ENCODE assay signal across 17 cellular contexts in genomic region chr12:12520278-12520677, GRCh38.
"Had no signal": no experiment of that assay in that cellular context is flagged by ENCODE, and none has a peak within 500 bp of the region (broad histone marks: within the 10 kb centered on the region; RNA-seq: fewer than 3 reads in every experiment).

No MANE protein-coding gene starts in this region.

- H3K9me3 ChIP-seq: esophagus muscularis mucosa, left lung, mucosa of descending colon, suprapubic skin, upper lobe of left lung had no signal

- H3K4me3 Mint-ChIP-seq: activated CD8-positive, alpha-beta T cell treated with anti-CD3 and anti-CD28 coated beads, Interleukin-2, amount 10 ng/mL, durations not matched to agents 7 days and 5 days; activated naive CD8-positive, alpha-beta T cell treated with anti-CD3 and anti-CD28 coated beads, Interleukin-2, amount 50 U/mL, for 24 hours; activated T-helper 1 cell treated with anti-CD3 and anti-CD28 coated beads, Interleukin-12 subunit alpha, Interleukin-12 subunit beta, Interleukin-2, Interleukin-4 antibody, amounts not matched to agents 30 ng/mL and 10 ng/mL and 1 ng/mL, durations not matched to agents 14 hours and 24 hours and 36 hours; naive thymus-derived CD8-positive, alpha-beta T cell; T-helper 17 cell; WTC11 had no signal

- H3K27ac ChIP-seq: esophagus muscularis mucosa, left lung, suprapubic skin, upper lobe of left lung had no signal

- DNase-seq: activated CD4-positive, alpha-beta T cell treated with anti-CD3 and anti-CD28 coated beads for 48 hours; activated CD8-positive, alpha-beta memory T cell treated with anti-CD3 and anti-CD28 coated beads, Interleukin-2, amount 50 U/mL, for 48 hours; activated CD8-positive, alpha-beta T cell treated with anti-CD3 and anti-CD28 coated beads, Interleukin-2, amount 10 ng/mL, durations not matched to agents 7 days and 5 days; activated naive CD4-positive, alpha-beta T cell treated with Interleukin-2 at 50 U/mL for 16 hours; activated naive CD8-positive, alpha-beta T cell treated with anti-CD3 and anti-CD28 coated beads, Interleukin-2, amount 50 U/mL, for 24 hours; dermis blood vessel endothelial cell; left lung; mucosa of descending colon; naive thymus-derived CD8-positive, alpha-beta T cell; stimulated activated CD4-positive, alpha-beta T cell treated with anti-CD3 and anti-CD28 coated beads, Interleukin-2, amount 100 ng/mL, for 48 hours; stimulated activated naive CD4-positive, alpha-beta T cell treated with Interleukin-2 at 50 U/mL for 16 hours; T-helper 17 cell; upper lobe of left lung had no signal

- H3K4me3 ChIP-seq: esophagus muscularis mucosa, left lung, mucosa of descending colon, suprapubic skin, upper lobe of left lung had no signal

- H3K27ac Mint-ChIP-seq: activated CD8-positive, alpha-beta T cell treated with anti-CD3 and anti-CD28 coated beads, Interleukin-2, amount 10 ng/mL, durations not matched to agents 7 days and 5 days; activated naive CD8-positive, alpha-beta T cell treated with anti-CD3 and anti-CD28 coated beads, Interleukin-2, amount 50 U/mL, for 24 hours; activated T-helper 1 cell treated with anti-CD3 and anti-CD28 coated beads, Interleukin-12 subunit alpha, Interleukin-12 subunit beta, Interleukin-2, Interleukin-4 antibody, amounts not matched to agents 30 ng/mL and 10 ng/mL and 1 ng/mL, durations not matched to agents 14 hours and 24 hours and 36 hours; T-helper 17 cell had no signal

- H3K9me3 Mint-ChIP-seq: activated naive CD8-positive, alpha-beta T cell treated with anti-CD3 and anti-CD28 coated beads, Interleukin-2, amount 50 U/mL, for 24 hours; activated T-helper 1 cell treated with anti-CD3 and anti-CD28 coated beads, Interleukin-12 subunit alpha, Interleukin-12 subunit beta, Interleukin-2, Interleukin-4 antibody, amounts not matched to agents 30 ng/mL and 10 ng/mL and 1 ng/mL, durations not matched to agents 14 hours and 24 hours and 36 hours; naive thymus-derived CD8-positive, alpha-beta T cell; WTC11 had no signal

- ATAC-seq: activated CD8-positive, alpha-beta T cell treated with anti-CD3 and anti-CD28 coated beads, Interleukin-2, amount 10 ng/mL, durations not matched to agents 7 days and 5 days; activated naive CD8-positive, alpha-beta T cell treated with anti-CD3 and anti-CD28 coated beads, Interleukin-2, amount 50 U/mL, for 24 hours; mucosa of descending colon; naive thymus-derived CD8-positive, alpha-beta T cell; T-helper 17 cell; WTC11 had no signal

- H3K27me3 Mint-ChIP-seq: activated naive CD8-positive, alpha-beta T cell treated with anti-CD3 and anti-CD28 coated beads, Interleukin-2, amount 50 U/mL, for 24 hours; naive thymus-derived CD8-positive, alpha-beta T cell; T-helper 17 cell had no signal

- H3K27me3 ChIP-seq: esophagus muscularis mucosa, left lung, suprapubic skin, upper lobe of left lung had no signal

- H3K4me1 ChIP-seq: suprapubic skin had no signal
